ENCODE assay signal across 1 cellular context in genomic region chr7:121395961-121396757, GRCh38.
A peak's percentile ranks its signal among the peaks of the same experiment; 100 is the strongest.
TF ChIP-seq lines count a peak whose summit lies in the region.

Gene FAM3C, minus strand, starts transcription at chr7:121396308. Its CDS starts 13,339 bp downstream, at chr7:121382969.

TF ChIP-seq in HepG2, 621 proteins besides CTCF, POLR2A, EP300 and RAD21 (continued from another document and continues in another):
- TF ChIP-seq ARID5B (CRISPR knock-in tag; IDR thresholded peaks at IDR 0.05) (peak; percentile 65), ZNF775 (CRISPR knock-in tag; IDR thresholded peaks at IDR 0.05; ENCODE audit: borderline replicate concordance) (no peak), KDM1A (CRISPR knock-in tag; IDR thresholded peaks at IDR 0.05) (no peak), ZNF878 (CRISPR knock-in tag; IDR thresholded peaks at IDR 0.05) (peak; percentile 72; the same call in 1 of the 2 replicates), DR1 (CRISPR knock-in tag; IDR thresholded peaks at IDR 0.05) (peak; percentile 68), GATAD2A (CRISPR knock-in tag; IDR thresholded peaks at IDR 0.05) (peak; percentile 19), NKX3-1 (CRISPR knock-in tag; IDR thresholded peaks at IDR 0.05) (peak; percentile 68), SKI (IDR thresholded peaks at IDR 0.05; ENCODE audit: partially characterized antibody) (peak; percentile 75), BORCS8-MEF2B (CRISPR knock-in tag; IDR thresholded peaks at IDR 0.05) (peak; percentile 46; the same call in 1 of the 2 replicates), MXD4 (CRISPR knock-in tag; IDR thresholded peaks at IDR 0.05) (peak; percentile 94), MBNL3 (CRISPR knock-in tag; conservative IDR thresholded peaks at IDR 0.05) (no peak), ATF7 (IDR thresholded peaks at IDR 0.05) (no peak), ATF7 (CRISPR knock-in tag; IDR thresholded peaks at IDR 0.05) (no peak), SPEN (CRISPR knock-in tag; IDR thresholded peaks at IDR 0.05; ENCODE audit: low read depth) (peak; percentile 88), ARHGAP35 (CRISPR knock-in tag; IDR thresholded peaks at IDR 0.05; ENCODE audit: borderline replicate concordance) (no peak; the same call in 1 of the 2 replicates), ZKSCAN5 (CRISPR knock-in tag; IDR thresholded peaks at IDR 0.05) (no peak), ZBTB1 (CRISPR knock-in tag; IDR thresholded peaks at IDR 0.05; ENCODE audit: borderline replicate concordance) (no peak), TOE1 (CRISPR knock-in tag; IDR thresholded peaks at IDR 0.05) (0 out of 2 replicates have a peak, but pooled peaks have one; percentile 71), RARG (CRISPR knock-in tag; IDR thresholded peaks at IDR 0.05; ENCODE audit: low read depth) (no peak; the same call in 1 of the 2 replicates), ZNF367 (CRISPR knock-in tag; IDR thresholded peaks at IDR 0.05; ENCODE audit: borderline replicate concordance) (no peak), MEIS1 (CRISPR knock-in tag; IDR thresholded peaks at IDR 0.05; ENCODE audit: borderline replicate concordance) (no peak), NRL (CRISPR knock-in tag; IDR thresholded peaks at IDR 0.05; ENCODE audit: borderline replicate concordance) (no peak), ISL2 (CRISPR knock-in tag; IDR thresholded peaks at IDR 0.05) (peak; percentile 49; the same call in 1 of the 2 replicates), ZFP36 (IDR thresholded peaks at IDR 0.05; ENCODE audit: borderline replicate concordance, low read depth, low read length, partially characterized antibody) (no peak), ZBTB25 (CRISPR knock-in tag; IDR thresholded peaks at IDR 0.05) (peak; percentile 49; the same call in 1 of the 2 replicates), KLF15 (CRISPR knock-in tag; IDR thresholded peaks at IDR 0.05; ENCODE audit: borderline replicate concordance) (peak; percentile 63), PAWR (CRISPR knock-in tag; IDR thresholded peaks at IDR 0.05; ENCODE audit: borderline replicate concordance) (no peak), ZNF737 (CRISPR knock-in tag; IDR thresholded peaks at IDR 0.05; ENCODE audit: borderline replicate concordance) (no peak), ZNF883 (CRISPR knock-in tag; IDR thresholded peaks at IDR 0.05; ENCODE audit: not compliant biosample characterization) (peak; percentile 81), KMT2A (CRISPR knock-in tag; IDR thresholded peaks at IDR 0.05) (peak; percentile 67; the same call in 1 of the 2 replicates), MXD3 (CRISPR knock-in tag; IDR thresholded peaks at IDR 0.05) (no peak; the same call in 1 of the 2 replicates), TSC22D2 (CRISPR knock-in tag; IDR thresholded peaks at IDR 0.05; ENCODE audit: borderline replicate concordance) (0 out of 2 replicates have a peak, but pooled peaks have one; percentile 56), PCBP1 (IDR thresholded peaks at IDR 0.05; ENCODE audit: borderline replicate concordance, low read depth, low read length) (no peak), TCF7 (IDR thresholded peaks at IDR 0.05; ENCODE audit: low read depth) (no peak), KDM3A (CRISPR knock-in tag; IDR thresholded peaks at IDR 0.05; ENCODE audit: low read depth) (no peak), ATF4 (CRISPR knock-in tag; IDR thresholded peaks at IDR 0.05) (no peak), ZNF766 (CRISPR knock-in tag; IDR thresholded peaks at IDR 0.05; ENCODE audit: borderline replicate concordance) (no peak), ZHX2 (IDR thresholded peaks at IDR 0.05; ENCODE audit: low read depth) (no peak), ZHX2 (CRISPR knock-in tag; IDR thresholded peaks at IDR 0.05; ENCODE audit: borderline replicate concordance) (no peak; the same call in 1 of the 2 replicates), HOXA5 (CRISPR knock-in tag; IDR thresholded peaks at IDR 0.05) (peak; percentile 77)
- TF ChIP-seq, protein P1, sequence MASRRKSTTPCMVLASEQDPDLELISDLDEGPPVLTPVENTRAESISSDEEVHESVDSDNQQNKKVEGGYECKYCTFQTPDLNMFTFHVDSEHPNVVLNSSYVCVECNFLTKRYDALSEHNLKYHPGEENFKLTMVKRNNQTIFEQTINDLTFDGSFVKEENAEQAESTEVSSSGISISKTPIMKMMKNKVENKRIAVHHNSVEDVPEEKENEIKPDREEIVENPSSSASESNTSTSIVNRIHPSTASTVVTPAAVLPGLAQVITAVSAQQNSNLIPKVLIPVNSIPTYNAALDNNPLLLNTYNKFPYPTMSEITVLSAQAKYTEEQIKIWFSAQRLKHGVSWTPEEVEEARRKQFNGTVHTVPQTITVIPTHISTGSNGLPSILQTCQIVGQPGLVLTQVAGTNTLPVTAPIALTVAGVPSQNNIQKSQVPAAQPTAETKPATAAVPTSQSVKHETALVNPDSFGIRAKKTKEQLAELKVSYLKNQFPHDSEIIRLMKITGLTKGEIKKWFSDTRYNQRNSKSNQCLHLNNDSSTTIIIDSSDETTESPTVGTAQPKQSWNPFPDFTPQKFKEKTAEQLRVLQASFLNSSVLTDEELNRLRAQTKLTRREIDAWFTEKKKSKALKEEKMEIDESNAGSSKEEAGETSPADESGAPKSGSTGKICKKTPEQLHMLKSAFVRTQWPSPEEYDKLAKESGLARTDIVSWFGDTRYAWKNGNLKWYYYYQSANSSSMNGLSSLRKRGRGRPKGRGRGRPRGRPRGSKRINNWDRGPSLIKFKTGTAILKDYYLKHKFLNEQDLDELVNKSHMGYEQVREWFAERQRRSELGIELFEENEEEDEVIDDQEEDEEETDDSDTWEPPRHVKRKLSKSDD (CRISPR knock-in tag; IDR thresholded peaks at IDR 0.05; ENCODE audit: low read depth), result peak; percentile 56; the same call in 1 of the 2 replicates
- TF ChIP-seq, protein P2, sequence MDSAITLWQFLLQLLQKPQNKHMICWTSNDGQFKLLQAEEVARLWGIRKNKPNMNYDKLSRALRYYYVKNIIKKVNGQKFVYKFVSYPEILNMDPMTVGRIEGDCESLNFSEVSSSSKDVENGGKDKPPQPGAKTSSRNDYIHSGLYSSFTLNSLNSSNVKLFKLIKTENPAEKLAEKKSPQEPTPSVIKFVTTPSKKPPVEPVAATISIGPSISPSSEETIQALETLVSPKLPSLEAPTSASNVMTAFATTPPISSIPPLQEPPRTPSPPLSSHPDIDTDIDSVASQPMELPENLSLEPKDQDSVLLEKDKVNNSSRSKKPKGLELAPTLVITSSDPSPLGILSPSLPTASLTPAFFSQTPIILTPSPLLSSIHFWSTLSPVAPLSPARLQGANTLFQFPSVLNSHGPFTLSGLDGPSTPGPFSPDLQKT (CRISPR knock-in tag; IDR thresholded peaks at IDR 0.05; ENCODE audit: borderline replicate concordance), result no peak
- TF ChIP-seq, protein P3, sequence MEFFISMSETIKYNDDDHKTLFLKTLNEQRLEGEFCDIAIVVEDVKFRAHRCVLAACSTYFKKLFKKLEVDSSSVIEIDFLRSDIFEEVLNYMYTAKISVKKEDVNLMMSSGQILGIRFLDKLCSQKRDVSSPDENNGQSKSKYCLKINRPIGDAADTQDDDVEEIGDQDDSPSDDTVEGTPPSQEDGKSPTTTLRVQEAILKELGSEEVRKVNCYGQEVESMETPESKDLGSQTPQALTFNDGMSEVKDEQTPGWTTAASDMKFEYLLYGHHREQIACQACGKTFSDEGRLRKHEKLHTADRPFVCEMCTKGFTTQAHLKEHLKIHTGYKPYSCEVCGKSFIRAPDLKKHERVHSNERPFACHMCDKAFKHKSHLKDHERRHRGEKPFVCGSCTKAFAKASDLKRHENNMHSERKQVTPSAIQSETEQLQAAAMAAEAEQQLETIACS (CRISPR knock-in tag; IDR thresholded peaks at IDR 0.05), result no peak
- TF ChIP-seq, protein P4, sequence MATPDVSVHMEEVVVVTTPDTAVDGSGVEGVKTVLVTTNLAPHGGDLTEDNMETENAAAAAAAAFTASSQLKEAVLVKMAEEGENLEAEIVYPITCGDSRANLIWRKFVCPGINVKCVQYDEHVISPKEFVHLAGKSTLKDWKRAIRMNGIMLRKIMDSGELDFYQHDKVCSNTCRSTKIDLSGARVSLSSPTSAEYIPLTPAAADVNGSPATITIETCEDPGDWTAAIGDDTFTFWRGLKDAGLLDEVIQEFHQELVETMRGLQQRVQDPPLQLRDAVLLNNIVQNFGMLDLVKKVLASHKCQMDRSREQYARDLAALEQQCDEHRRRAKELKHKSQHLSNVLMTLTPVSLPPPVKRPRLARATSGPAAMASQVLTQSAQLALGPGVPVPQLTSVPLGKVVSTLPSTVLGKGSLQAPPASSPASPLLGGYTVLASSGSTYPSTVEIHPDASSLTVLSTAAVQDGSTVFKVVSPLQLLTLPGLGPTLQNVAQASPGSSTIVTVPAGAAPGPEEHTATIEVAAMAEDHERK (CRISPR knock-in tag; IDR thresholded peaks at IDR 0.05; ENCODE audit: low read depth), result 0 out of 2 replicates have a peak, but pooled peaks have one; percentile 10
